In the genomic region with DNA sequence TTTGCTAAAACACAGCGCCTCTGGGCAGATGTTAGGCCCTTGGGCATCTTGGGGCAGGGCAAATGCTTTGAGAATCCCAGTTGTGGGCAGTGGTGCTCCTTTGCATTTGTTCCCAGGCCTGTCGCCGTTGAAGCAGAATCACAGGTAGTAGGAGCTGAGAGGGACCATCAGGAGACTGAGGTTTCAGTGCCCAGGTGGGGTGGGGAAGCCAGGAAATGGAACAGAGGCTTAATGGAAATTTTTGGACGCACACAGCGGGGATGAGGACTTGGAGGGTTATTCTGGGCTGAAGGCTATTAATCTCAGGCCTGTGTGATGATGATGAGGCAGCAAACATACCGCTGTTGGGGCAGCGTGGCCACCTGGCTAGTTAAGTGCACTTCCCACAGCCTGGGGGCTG, we compare ENCODE assay signal across 15 cellular contexts.
"Had no signal": no experiment of that assay in that cellular context is flagged by ENCODE, and none has a peak within 500 bp of the region (broad histone marks: within the 10 kb centered on the region; RNA-seq: fewer than 3 reads in every experiment).

No MANE protein-coding gene starts in this region.

- H3K4me1 ChIP-seq: stomach, transverse colon had no signal

- H3K9me3 ChIP-seq: heart left ventricle, ovary, stomach, thoracic aorta, transverse colon had no signal

- DNase-seq: effector CD4-positive, alpha-beta T cell; foreskin melanocyte; heart left ventricle; hippocampal formation; mammary epithelial cell; naive thymus-derived CD4-positive, alpha-beta T cell; ovary; right cardiac atrium; small intestine; stimulated activated CD4-positive, alpha-beta T cell treated with anti-CD3 and anti-CD28 coated beads, Interleukin-12 subunit alpha, Interleukin-12 subunit beta, amount 100 ng/mL, for 4 hours; stimulated activated naive CD4-positive, alpha-beta T cell; stomach; transverse colon had no signal

- H3K27me3 ChIP-seq: ovary, transverse colon had no signal

- H3K4me3 ChIP-seq: coronary artery, heart left ventricle, ovary, stomach, thoracic aorta, transverse colon had no signal

- H3K27ac ChIP-seq: coronary artery, heart left ventricle, ovary, stomach, thoracic aorta, transverse colon had no signal

- H3K36me3 ChIP-seq: heart left ventricle, ovary, stomach, thoracic aorta, transverse colon had no signal

- ATAC-seq: heart left ventricle; naive thymus-derived CD4-positive, alpha-beta T cell; right cardiac atrium had no signal
